13 cellular contexts compared by ENCODE assay signal in genomic region chr2:28333606-28334526, GRCh38. TPM values are rescaled to one million over a fixed set of nuclear protein-coding genes. Genes with fewer than 3 reads are reported as not detected.
DNase-seq lines count a peak whose midpoint lies in the region; ATAC-seq and TF ChIP-seq lines count a peak whose summit lies in the region.
"Had no signal": no experiment of that assay in that cellular context is flagged by ENCODE, and none has a peak within 500 bp of the region (broad histone marks: within the 10 kb centered on the region; RNA-seq: fewer than 3 reads in every experiment).

No MANE protein-coding gene starts in this region.

- H3K36me3 ChIP-seq in H7 (replicated peaks; ENCODE audit: control insufficient read depth, insufficient read depth, low read length) (no peaks in the 10 kb centered on the region), adipocyte (ENCODE audit: control insufficient read depth, insufficient read depth, low read length, severe bottlenecking) (no peaks in the 10 kb centered on the region), hepatocyte (replicated peaks; ENCODE audit: insufficient read depth, low read depth) (no peaks in the 10 kb centered on the region), gastrocnemius medialis (no peaks in the 10 kb centered on the region), suprapubic skin (no peaks in the 10 kb centered on the region)

- no peak overlapping the region for H2AFZ ChIP-seq in hepatocyte
- H2AFZ ChIP-seq: PC-9 had no signal

- no peaks in the 10 kb centered on the region for H4K20me1 ChIP-seq in hepatocyte (ENCODE audit: insufficient read depth, poor library complexity, severe bottlenecking)

- H3K9ac ChIP-seq in adipocyte (ENCODE audit: low read length), result peak overlapping the region; percentile 8

- H3K4me1 ChIP-seq in adipocyte (ENCODE audit: control insufficient read depth, insufficient read depth, low read length) (peaks cover 42% of the 10 kb centered on the region), hepatocyte (ENCODE audit: insufficient read depth) (peaks cover 30% of the 10 kb centered on the region), gastrocnemius medialis (peaks cover 65% of the 10 kb centered on the region in 2 donors), suprapubic skin (peaks cover 49% of the 10 kb centered on the region)
- H3K4me1 ChIP-seq: left lung had no signal

- ATAC-seq in gastrocnemius medialis, result peak; percentile 79 to 82
- ATAC-seq in HG02571 (IDR thresholded peaks at IDR 0.05; ENCODE audit: unreplicated experiment), result no peak
- ATAC-seq in HG03520 (IDR thresholded peaks at IDR 0.05; ENCODE audit: unreplicated experiment), result no peak
- ATAC-seq: left lung had no signal

- H3K4me3 ChIP-seq in H7 (ENCODE audit: insufficient read depth, low read depth, low read length), result no peak overlapping the region
- H3K4me3 ChIP-seq in adipocyte (ENCODE audit: low read length), result no peak overlapping the region
- H3K4me3 ChIP-seq in hepatocyte, result no peak overlapping the region
- peak overlapping the region in 1 of 4 donors; percentile 2 for H3K4me3 ChIP-seq in gastrocnemius medialis
- no peak overlapping the region for H3K4me3 ChIP-seq in suprapubic skin
- H3K4me3 ChIP-seq: left lung, PC-9, spleen had no signal

- H3K27ac ChIP-seq in hepatocyte (peak overlapping the region; percentile 15), gastrocnemius medialis (peak overlapping the region; percentile 94 to 97 (median 96)), suprapubic skin (no peak overlapping the region)
- H3K27ac ChIP-seq: left lung, PC-9, spleen had no signal

- DNase-seq in H7 (peak; percentile 29), adipocyte (ENCODE audit: low read depth) (peak; percentile 47), hepatocyte (ENCODE audit: low spot score) (no peak), gastrocnemius medialis (peak; percentile 81 to 90), suprapubic skin (ENCODE audit: low spot score in 2 of 2) (no peak)
- no peak for DNase-seq in stimulated activated CD4-positive, alpha-beta T cell treated with anti-CD3 and anti-CD28 coated beads, Interleukin-2, amount 100 ng/mL, for 48 hours
- DNase-seq: HCEC 1CT, left lung, NCI-H1436 treated with DMSO at 0.1 percent for 48 hours, spleen had no signal

- TF ChIP-seq POLR2A in gastrocnemius medialis (IDR thresholded peaks at IDR 0.05) (peak; percentile 35 to 63), suprapubic skin (IDR thresholded peaks at IDR 0.05) (no peak)

- TF ChIP-seq CTCF in hepatocyte (IDR thresholded peaks at IDR 0.05; ENCODE audit: poor library complexity) (no peak), gastrocnemius medialis (IDR thresholded peaks at IDR 0.05 in 4 of 5, conservative IDR thresholded peaks at IDR 0.05 in 1 of 5) (no peak), suprapubic skin (IDR thresholded peaks at IDR 0.05) (no peak)

- H3K9me3 ChIP-seq in adipocyte (ENCODE audit: control insufficient read depth, low read length) (no peaks in the 10 kb centered on the region), hepatocyte (ENCODE audit: low read depth) (no peaks in the 10 kb centered on the region), gastrocnemius medialis (no peaks in the 10 kb centered on the region), suprapubic skin (no peaks in the 10 kb centered on the region)
- H3K9me3 ChIP-seq: left lung, spleen had no signal

- H3K4me2 ChIP-seq in hepatocyte, result no peak overlapping the region
- H3K4me2 ChIP-seq: PC-9 had no signal

- no peaks in the 10 kb centered on the region for H3K27me3 ChIP-seq in H7 (ENCODE audit: control insufficient read depth, insufficient read depth, low read length)
- H3K27me3 ChIP-seq in adipocyte (replicated peaks; ENCODE audit: control insufficient read depth, insufficient read depth, low read length), result no peaks in the 10 kb centered on the region
- H3K27me3 ChIP-seq in hepatocyte, result no peaks in the 10 kb centered on the region
- H3K27me3 ChIP-seq in gastrocnemius medialis, result no peaks in the 10 kb centered on the region
- H3K27me3 ChIP-seq in suprapubic skin, result no peaks in the 10 kb centered on the region
- H3K27me3 ChIP-seq: left lung, spleen had no signal

- in situ Hi-C loops in gastrocnemius medialis (cut with MboI; ENCODE audit: low sequenced_read_pairs in 4 of 4), result no loop called here

- H3K79me2 ChIP-seq in hepatocyte, result no peaks in the 10 kb centered on the region

- 71% methylated on average over 15 of the region's 15 CpGs for WGBS in hepatocyte (ENCODE audit: low lambda C conversion rate, missing lambda C conversion rate)
- 36% methylated on average over 12 of the region's 15 CpGs for WGBS in suprapubic skin

- intact Hi-C loops in gastrocnemius medialis (cut with DNase I; ENCODE audit: low total_unique reads), result loop anchor here (2.0 to 5.0 kb wide), 4 partner anchors 59 to 432 kb away; partner anchors contain the start of gene FOSL2

- no peak for TF ChIP-seq EP300 in suprapubic skin (IDR thresholded peaks at IDR 0.05)

- no peaks in the 10 kb centered on the region for H3K9me2 ChIP-seq in hepatocyte (replicated peaks; ENCODE audit: insufficient read depth)

RNA-seq across cellular contexts. Expression of gene FOSL2, which starts 58.8 kb away (rescaled TPM):
- 3.5 and 4.1 TPM in 2 replicates for total RNA-seq in H7 (2014; rRNA removed; shearing (Covaris generic))
- 148 and 164 TPM in 2 replicates for total RNA-seq in hepatocyte
- 84.0 and 91.1 TPM in 2 replicates for polyA plus RNA-seq in hepatocyte
- total RNA-seq in gastrocnemius medialis, result 100 to 1,000 TPM; 193 to 214 (median 210) TPM
- 100 to 1,000 TPM; 298 to 370 (median 337) TPM for total RNA-seq in suprapubic skin

Comparison
In these comparisons a context has a peak if more than half of its experiments do, and no peak if none do; other contexts are left out.
1. DNase-seq: peak in H7 (single experiment), adipocyte (single experiment) and gastrocnemius medialis (2 of 2); none in hepatocyte (single experiment), stimulated activated CD4-positive, alpha-beta T cell treated with anti-CD3 and anti-CD28 coated beads, Interleukin-2, amount 100 ng/mL, for 48 hours (0 of 2) and suprapubic skin (0 of 2).
2. ATAC-seq: peak in gastrocnemius medialis (2 of 2); none in HG02571 (single experiment) and HG03520 (single experiment).
3. POLR2A ChIP-seq: peak in gastrocnemius medialis (2 of 2); none in suprapubic skin (0 of 2).
4. RNA of gene FOSL2, which starts 58.8 kb away (total RNA-seq): 298 to 370 TPM in suprapubic skin, 193 to 214 TPM in gastrocnemius medialis and 148 to 164 TPM in hepatocyte; 3.5 to 4.1 TPM in H7; every median in the first group is over 10 times any median in the second.